In the genomic region with DNA sequence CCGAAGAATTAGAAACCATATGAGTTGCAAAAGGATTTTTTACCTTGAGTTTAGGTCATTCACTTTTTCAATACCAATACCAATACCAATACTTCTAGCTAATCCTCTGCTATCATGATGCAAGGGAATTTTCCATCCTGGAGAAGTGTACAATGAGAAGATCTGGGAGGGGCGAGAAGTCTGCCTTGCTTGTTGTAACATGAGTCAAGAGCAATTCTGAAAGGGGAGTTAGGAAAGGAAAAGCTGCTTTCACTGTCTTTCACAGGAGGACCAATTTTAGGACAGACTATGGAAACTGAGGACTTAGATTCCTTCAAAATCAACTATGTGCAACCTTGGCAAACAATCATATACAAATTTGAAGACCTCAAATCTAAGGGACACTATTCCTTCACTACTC, we compare ENCODE assay signal across 16 cellular contexts.
A peak's percentile ranks its signal among the peaks of the same experiment; 100 is the strongest.
DNase-seq lines count a peak whose midpoint lies in the region; ATAC-seq, FAIRE-seq and TF ChIP-seq lines count a peak whose summit lies in the region.
"Had no signal": no experiment of that assay in that cellular context is flagged by ENCODE, and none has a peak within 500 bp of the region (broad histone marks: within the 10 kb centered on the region; RNA-seq: fewer than 3 reads in every experiment).

No MANE protein-coding gene starts in this region.

- no peak for TF ChIP-seq POLR2A in GM12878 (IDR thresholded peaks at IDR 0.05; ENCODE audit: low read depth, low read length)

- H3K36me3 ChIP-seq in ACC112 (ENCODE audit: insufficient read depth, low read length): no peaks in the 10 kb centered on the region
- no peaks in the 10 kb centered on the region for H3K36me3 ChIP-seq in HEK293 (ENCODE audit: control insufficient read depth in 2 of 2, insufficient read depth in 1 of 2, low read length in 2 of 2)
- H3K36me3 ChIP-seq in GM12878 (ENCODE audit: control insufficient read depth in 2 of 2, insufficient read depth in 2 of 2, low read length in 1 of 2): no peaks in the 10 kb centered on the region
- no peaks in the 10 kb centered on the region for H3K36me3 ChIP-seq in keratinocyte (ENCODE audit: control insufficient read depth in 2 of 2, extremely low read depth in 1 of 2, insufficient read depth in 2 of 2, low read length in 2 of 2)
- H3K36me3 ChIP-seq: BLaER1, esophagus squamous epithelium, transverse colon had no signal

- RAD21 ChIA-PET in GM12878 (lab: Charles Lee; ENCODE audit: unreplicated experiment): no interaction called here

- SMC1A ChIA-PET in GM12878 (lab: Charles Lee; ENCODE audit: uncharacterized antibody, unreplicated experiment): interaction anchor here (1.6 kb wide), 1 partner anchor 13 kb away, joined by 7 read pairs; no protein-coding TSS in a partner anchor

- CTCF ChIA-PET in HEK293 (lab: Yijun Ruan, JAX): interaction anchor here (0.6 to 0.7 kb wide), 3 partner anchors 636 to 1781 kb away, joined by 3 read pairs; no protein-coding TSS in a partner anchor
- CTCF ChIA-PET in GM12878 (lab: Yijun Ruan, JAX): interaction anchor here (0.6 kb wide), 1 partner anchor 42 kb away, joined by 3 read pairs; no protein-coding TSS in a partner anchor

- no peaks in the 10 kb centered on the region for H3K9me3 ChIP-seq in HEK293 (ENCODE audit: control insufficient read depth, insufficient read depth, low read depth, low read length)
- H3K9me3 ChIP-seq in GM12878 (replicated peaks; ENCODE audit: control insufficient read depth, insufficient read depth, low read length): no peaks in the 10 kb centered on the region
- no peaks in the 10 kb centered on the region for H3K9me3 ChIP-seq in keratinocyte (ENCODE audit: control insufficient read depth, low read depth, low read length)
- H3K9me3 ChIP-seq: BLaER1, esophagus squamous epithelium, transverse colon had no signal

- no peak for TF ChIP-seq CTCF in HEK293 (tag by site-specific recombination; IDR thresholded peaks at IDR 0.05)
- no peak for TF ChIP-seq CTCF in GM12878 (IDR thresholded peaks at IDR 0.05 in 2 of 3, conservative IDR thresholded peaks at IDR 0.05 in 1 of 3; ENCODE audit: control insufficient read depth in 2 of 3, extremely low read depth in 1 of 3, insufficient read depth in 1 of 3, low read depth in 3 of 3, low read length in 3 of 3)
- no peak for TF ChIP-seq CTCF in keratinocyte (optimal IDR thresholded peaks at IDR 0.05 in 1 of 3, IDR thresholded peaks at IDR 0.05 in 1 of 3, conservative IDR thresholded peaks at IDR 0.05 in 1 of 3; ENCODE audit: extremely low read depth in 1 of 3, insufficient read depth in 2 of 3, low read length in 3 of 3)

- in situ Hi-C loops in GM12878 (cut with MboI) (no loop called here), KBM-7 (cut with MboI; ENCODE audit: low pct_unique_long_range_greater_than_20kb, low sequenced_read_pairs) (no loop called here)

- no TSS peak for BruUV-seq in GM12878 (replicated peaks; lab: Mats Ljungman, UMichigan)

- H3K27ac ChIP-seq in ACC112 (ENCODE audit: low read depth, low read length): peak overlapping the region; percentile 13
- H3K27ac ChIP-seq in HEK293 (ENCODE audit: extremely low read depth, low read depth, low read length): no peak overlapping the region
- no peak overlapping the region for H3K27ac ChIP-seq in GM12878 (ENCODE audit: control insufficient read depth, insufficient read depth)
- peak overlapping the region; percentile 22 for H3K27ac ChIP-seq in keratinocyte (ENCODE audit: control insufficient read depth, insufficient read depth, low read length)
- H3K27ac ChIP-seq: BLaER1, transverse colon had no signal

- H3K4me3 ChIP-seq in ACC112 (ENCODE audit: low read depth, low read length) (peak overlapping the region; percentile 19; the same call in 1 of the 2 replicates), HEK293 (ENCODE audit: low read depth, low read length) (no peak overlapping the region), GM12878 (no peak overlapping the region), keratinocyte (ENCODE audit: control insufficient read depth in 2 of 3, extremely low read depth in 1 of 3, insufficient read depth in 2 of 3, low read depth in 1 of 3, low read length in 3 of 3) (peak overlapping the region in 1 of 3 experiments; percentile 3)
- H3K4me3 ChIP-seq: BLaER1, esophagus squamous epithelium, transverse colon had no signal

- no peak for ATAC-seq in GM12878

- H4K20me1 ChIP-seq in GM12878 (ENCODE audit: control insufficient read depth, insufficient read depth) (no peaks in the 10 kb centered on the region), keratinocyte (ENCODE audit: control insufficient read depth, extremely low read depth, insufficient read depth, low read length) (no peaks in the 10 kb centered on the region)
- H4K20me1 ChIP-seq: BLaER1 had no signal

- H3K4me2 ChIP-seq in GM12878 (ENCODE audit: control insufficient read depth, insufficient read depth) (no peak overlapping the region), keratinocyte (ENCODE audit: control insufficient read depth, extremely low read depth, insufficient read depth, low read depth, low read length) (peak overlapping the region; percentile 63)
- H3K4me2 ChIP-seq: BLaER1 had no signal

- DNase-seq in GM12878 (ENCODE audit: low read depth, low spot score) (no peak), keratinocyte (ENCODE audit: low read depth, low spot score) (no peak), cerebellar cortex (ENCODE audit: low spot score) (no peak), KBM-7 (no peak), AML-193 (lab: John Stamatoyannopoulos, UW) (no peak), kidney tubule cell (ENCODE audit: low spot score) (no peak)
- DNase-seq: activated CD4-positive, CD25-positive, alpha-beta regulatory T cell; activated CD8-positive, alpha-beta memory T cell treated with anti-CD3 and anti-CD28 coated beads, Interleukin-2, amount 50 U/mL, for 48 hours; activated naive CD8-positive, alpha-beta T cell treated with anti-CD3 and anti-CD28 coated beads for 36 hours; cortex of kidney; esophagus squamous epithelium; NCI-H2029 treated with DMSO at 0.1 percent for 48 hours; transverse colon had no signal

- no peak for TF ChIP-seq EP300 in GM12878 (IDR thresholded peaks at IDR 0.05; ENCODE audit: borderline replicate concordance in 1 of 2, control insufficient read depth in 1 of 2, low read depth in 2 of 2, low read length in 2 of 2)

- no peaks in the 10 kb centered on the region for H3K79me2 ChIP-seq in ACC112 (ENCODE audit: control insufficient read depth, insufficient read depth, low read length, unreplicated experiment)
- H3K79me2 ChIP-seq in GM12878 (ENCODE audit: control insufficient read depth, insufficient read depth, low read length): no peaks in the 10 kb centered on the region
- H3K79me2 ChIP-seq in keratinocyte (ENCODE audit: control insufficient read depth, insufficient read depth, low read length): no peaks in the 10 kb centered on the region

- 89% methylated on average over 2 of the region's 2 CpGs for WGBS in GM12878 (ENCODE audit: insufficient coverage, insufficient replicate concordance, low lambda C conversion rate, missing lambda C conversion rate)

- H3K27me3 ChIP-seq in ACC112 (ENCODE audit: insufficient read depth, low read length) (no peaks in the 10 kb centered on the region), GM12878 (replicated peaks in 1 of 2; ENCODE audit: control insufficient read depth in 2 of 2, insufficient read depth in 2 of 2, low read length in 1 of 2) (no peaks in the 10 kb centered on the region), keratinocyte (ENCODE audit: control insufficient read depth, extremely low read depth, insufficient read depth, low read length) (no peaks in the 10 kb centered on the region)
- H3K27me3 ChIP-seq: BLaER1, esophagus squamous epithelium, transverse colon had no signal

- H3K4me1 ChIP-seq in ACC112 (ENCODE audit: control insufficient read depth, insufficient read depth, low read length, unreplicated experiment) (peaks cover 38% of the 10 kb centered on the region), HEK293 (ENCODE audit: control insufficient read depth, insufficient read depth, low read length) (no peaks in the 10 kb centered on the region), GM12878 (ENCODE audit: control insufficient read depth, insufficient read depth, low read length) (no peaks in the 10 kb centered on the region), keratinocyte (ENCODE audit: control insufficient read depth, extremely low read depth, insufficient read depth, low read length) (peaks cover 37% of the 10 kb centered on the region)
- H3K4me1 ChIP-seq: BLaER1 had no signal

- H2AFZ ChIP-seq in ACC112 (ENCODE audit: low read length, unreplicated experiment) (no peak overlapping the region), GM12878 (ENCODE audit: control insufficient read depth, low read depth, low read length) (no peak overlapping the region), keratinocyte (ENCODE audit: control insufficient read depth, low read length) (peak overlapping the region; percentile 16)

- dilution Hi-C loops in keratinocyte (cut with MboI; ENCODE audit: extremely low pct_ligation_motif_present, low sequenced_read_pairs): no loop called here

- H3K9ac ChIP-seq in GM12878 (ENCODE audit: control insufficient read depth, insufficient read depth, low read length): no peak overlapping the region
- no peak overlapping the region for H3K9ac ChIP-seq in keratinocyte (ENCODE audit: control insufficient read depth, extremely low read depth, insufficient read depth, low read length)
- H3K9ac ChIP-seq: BLaER1 had no signal

- no peaks in the 10 kb centered on the region for H3K9me1 ChIP-seq in keratinocyte (ENCODE audit: control insufficient read depth, extremely low read depth, insufficient read depth, low read length)

- no peak for TF ChIP-seq RAD21 in GM12878 (IDR thresholded peaks at IDR 0.05; ENCODE audit: insufficient read depth, low read depth, low read length)

- POLR2A ChIA-PET in HEK293 (lab: Yijun Ruan, JAX): no interaction called here
- POLR2A ChIA-PET in GM12878 (lab: Charles Lee): no interaction called here

- FAIRE-seq in GM12878 (lab: Jason Lieb, UNC) (peak; percentile 13), keratinocyte (lab: Jason Lieb, UNC) (peak; percentile 69)

- intact Hi-C loops in GM12878 (cut with micrococcal nuclease; ENCODE audit: unreplicated experiment): no loop called here

TF ChIP-seq in HEK293, 187 proteins besides CTCF, POLR2A, EP300 and RAD21:
- peak; percentile 70 for TF ChIP-seq PRDM1 (tag by site-specific recombination; IDR thresholded peaks at IDR 0.05)
- no peak for TF ChIP-seq ZNF175 (tag by site-specific recombination; IDR thresholded peaks at IDR 0.05)
- TF ChIP-seq KLF7 (tag by site-specific recombination; IDR thresholded peaks at IDR 0.05; ENCODE audit: borderline replicate concordance): no peak
- TF ChIP-seq MZF1 (tag by site-specific recombination; IDR thresholded peaks at IDR 0.05; ENCODE audit: borderline replicate concordance): 0 out of 2 replicates have a peak, but pooled peaks have one; percentile 36
TF ChIP-seq in HEK293: peak in this region for 2.

TF ChIP-seq in GM12878, 131 proteins besides CTCF, POLR2A, EP300 and RAD21 (continues in another document):
- TF ChIP-seq IKZF2 (IDR thresholded peaks at IDR 0.05): no peak

Comparison
In these comparisons a context has a peak if more than half of its experiments do, and no peak if none do; other contexts are left out.
1. H3K27ac ChIP-seq: peak in ACC112 (single experiment) and keratinocyte (single experiment); none in HEK293 (single experiment) and GM12878 (single experiment).